19 cellular contexts compared by ENCODE assay signal in genomic region chr5:90170231-90170630, GRCh38.
A peak's percentile ranks its signal among the peaks of the same experiment; 100 is the strongest.
DNase-seq lines count a peak whose midpoint lies in the region; ATAC-seq and TF ChIP-seq lines count a peak whose summit lies in the region.
"Had no signal": no experiment of that assay in that cellular context is flagged by ENCODE, and none has a peak within 500 bp of the region (broad histone marks: within the 10 kb centered on the region; RNA-seq: fewer than 3 reads in every experiment).

No MANE protein-coding gene starts in this region.

- H3K4me3 ChIP-seq in fibroblast of mammary gland (ENCODE audit: control insufficient read depth, low read depth, low read length), result no peak overlapping the region
- H3K4me3 ChIP-seq: BLaER1 treated with 17β-estradiol and CSF1 and Interleukin-3, amounts not matched to agents 10 nM and 100 nM; gastroesophageal sphincter; upper lobe of left lung had no signal

- peaks cover 25% of the 10 kb centered on the region for H3K4me1 Mint-ChIP-seq in osteocyte (ENCODE audit: unreplicated experiment)
- H3K4me1 Mint-ChIP-seq: activated naive CD8-positive, alpha-beta T cell treated with anti-CD3 and anti-CD28 coated beads, Interleukin-2, amount 10 ng/mL, durations not matched to agents 7 days and 5 days; stimulated activated effector memory CD8-positive, alpha-beta T cell treated with anti-CD3 and anti-CD28 coated beads, Interleukin-12 subunit alpha, Interleukin-12 subunit beta, amount 100 ng/mL, for 72 hours had no signal

- no peak for TF ChIP-seq CTCF in fibroblast of mammary gland (conservative IDR thresholded peaks at IDR 0.05; ENCODE audit: control insufficient read depth, insufficient read depth, low read depth, low read length)
- TF ChIP-seq CTCF in osteocyte (IDR thresholded peaks at IDR 0.05), result no peak

- ATAC-seq in HG02973 (IDR thresholded peaks at IDR 0.05; ENCODE audit: unreplicated experiment) (no peak), GM19463 (IDR thresholded peaks at IDR 0.05; ENCODE audit: unreplicated experiment) (no peak)
- ATAC-seq: activated T-cell treated with anti-CD3 and anti-CD28 coated beads, Interleukin-2, amount 50 U/mL, for 4 hours; effector memory CD8-positive, alpha-beta T cell; gastroesophageal sphincter; stimulated activated effector memory CD8-positive, alpha-beta T cell treated with anti-CD3 and anti-CD28 coated beads, Interleukin-12 subunit alpha, Interleukin-12 subunit beta, amount 100 ng/mL, for 72 hours had no signal

- DNase-seq in LHCN-M2 (ENCODE audit: low read depth), result peak; percentile 19
- peak; percentile 95 for DNase-seq in NCI-H748 (lab: John Stamatoyannopoulos, UW; ENCODE audit: unreplicated experiment)
- DNase-seq in fibroblast of mammary gland (ENCODE audit: low read depth), result peak; percentile 17
- DNase-seq in osteocyte (ENCODE audit: extremely low spot score, unreplicated experiment), result no peak
- DNase-seq in SKM-1 (lab: John Stamatoyannopoulos, UW; ENCODE audit: unreplicated experiment), result no peak
- DNase-seq: activated CD4-positive, alpha-beta T cell treated with anti-CD3 and anti-CD28 coated beads for 48 hours; activated naive CD8-positive, alpha-beta T cell treated with anti-CD3 and anti-CD28 coated beads, Interleukin-2, amount 10 ng/mL, durations not matched to agents 7 days and 5 days; activated T-cell treated with anti-CD3 and anti-CD28 coated beads, Interleukin-2, amount 50 U/mL, for 4 hours; DMS79; effector memory CD8-positive, alpha-beta T cell; GOT3; occipital lobe; small intestine; upper lobe of left lung had no signal

- no peaks in the 10 kb centered on the region for H3K36me3 Mint-ChIP-seq in osteocyte (ENCODE audit: unreplicated experiment)
- H3K36me3 Mint-ChIP-seq: activated naive CD8-positive, alpha-beta T cell treated with anti-CD3 and anti-CD28 coated beads, Interleukin-2, amount 10 ng/mL, durations not matched to agents 7 days and 5 days; stimulated activated effector memory CD8-positive, alpha-beta T cell treated with anti-CD3 and anti-CD28 coated beads, Interleukin-12 subunit alpha, Interleukin-12 subunit beta, amount 100 ng/mL, for 72 hours had no signal

- no peaks in the 10 kb centered on the region for H3K27me3 Mint-ChIP-seq in osteocyte (ENCODE audit: unreplicated experiment)
- H3K27me3 Mint-ChIP-seq: activated naive CD8-positive, alpha-beta T cell treated with anti-CD3 and anti-CD28 coated beads, Interleukin-2, amount 10 ng/mL, durations not matched to agents 7 days and 5 days; effector memory CD8-positive, alpha-beta T cell had no signal

- H3K4me3 Mint-ChIP-seq in osteocyte (ENCODE audit: unreplicated experiment), result no peak overlapping the region
- H3K4me3 Mint-ChIP-seq: activated naive CD8-positive, alpha-beta T cell treated with anti-CD3 and anti-CD28 coated beads, Interleukin-2, amount 10 ng/mL, durations not matched to agents 7 days and 5 days; activated T-cell treated with anti-CD3 and anti-CD28 coated beads, Interleukin-2, amount 50 U/mL, for 4 hours; effector memory CD8-positive, alpha-beta T cell; stimulated activated effector memory CD8-positive, alpha-beta T cell treated with anti-CD3 and anti-CD28 coated beads, Interleukin-12 subunit alpha, Interleukin-12 subunit beta, amount 100 ng/mL, for 72 hours had no signal

- H3K27ac Mint-ChIP-seq in osteocyte (ENCODE audit: unreplicated experiment), result peak overlapping the region; percentile 81
- H3K27ac Mint-ChIP-seq: activated naive CD8-positive, alpha-beta T cell treated with anti-CD3 and anti-CD28 coated beads, Interleukin-2, amount 10 ng/mL, durations not matched to agents 7 days and 5 days; effector memory CD8-positive, alpha-beta T cell; stimulated activated effector memory CD8-positive, alpha-beta T cell treated with anti-CD3 and anti-CD28 coated beads, Interleukin-12 subunit alpha, Interleukin-12 subunit beta, amount 100 ng/mL, for 72 hours had no signal

- peaks cover 3% of the 10 kb centered on the region for H3K9me3 Mint-ChIP-seq in osteocyte (ENCODE audit: unreplicated experiment)
- H3K9me3 Mint-ChIP-seq: activated naive CD8-positive, alpha-beta T cell treated with anti-CD3 and anti-CD28 coated beads, Interleukin-2, amount 10 ng/mL, durations not matched to agents 7 days and 5 days; activated T-cell treated with anti-CD3 and anti-CD28 coated beads, Interleukin-2, amount 50 U/mL, for 4 hours had no signal

Comparison
In these comparisons a context has a peak if more than half of its experiments do, and no peak if none do; other contexts are left out.
1. DNase-seq: peak in LHCN-M2 (single experiment), NCI-H748 (single experiment) and fibroblast of mammary gland (single experiment); none in osteocyte (single experiment) and SKM-1 (single experiment).